In genomic region chr2:174590928-174591648, GRCh38 we compare ENCODE assay signal across 12 cellular contexts. TPM values are rescaled to one million over a fixed set of nuclear protein-coding genes. Genes with fewer than 3 reads are reported as not detected.
A peak's percentile ranks its signal among the peaks of the same experiment; 100 is the strongest.
DNase-seq lines count a peak whose midpoint lies in the region; ATAC-seq and TF ChIP-seq lines count a peak whose summit lies in the region.
"Had no signal": no experiment of that assay in that cellular context is flagged by ENCODE, and none has a peak within 500 bp of the region (broad histone marks: within the 10 kb centered on the region; RNA-seq: fewer than 3 reads in every experiment).

No MANE protein-coding gene starts in this region.

- peak overlapping the region; percentile 80 for H3K27ac Mint-ChIP-seq in activated naive CD4-positive, alpha-beta T cell treated with anti-CD3 and anti-CD28 coated beads, Interleukin-2, amount 10 ng/mL, durations not matched to agents 7 days and 5 days
- peak overlapping the region; percentile 93 for H3K27ac Mint-ChIP-seq in T-helper 17 cell

- H3K27ac ChIP-seq in tibial nerve (peak overlapping the region in 3 of 4 donors; percentile 39 to 83 (median 70)), esophagus squamous epithelium (peak overlapping the region in 1 of 4 donors; percentile 14), thyroid gland (no peak overlapping the region)

- intact Hi-C loops in esophagus squamous epithelium (cut with DNase I) (no loop called here), thyroid gland (cut with DNase I) (no loop called here)

- no peak for ATAC-seq in T-helper 17 cell

- no peaks in the 10 kb centered on the region for H3K9me3 Mint-ChIP-seq in activated naive CD4-positive, alpha-beta T cell treated with anti-CD3 and anti-CD28 coated beads, Interleukin-2, amount 10 ng/mL, durations not matched to agents 7 days and 5 days

- H3K36me3 Mint-ChIP-seq in activated naive CD4-positive, alpha-beta T cell treated with anti-CD3 and anti-CD28 coated beads, Interleukin-2, amount 10 ng/mL, durations not matched to agents 7 days and 5 days, result peaks cover 73% of the 10 kb centered on the region
- H3K36me3 Mint-ChIP-seq in T-helper 17 cell (ENCODE audit: low read depth), result peaks cover 8% of the 10 kb centered on the region

- WGBS in tibial nerve, 2 donors, result 55 to 57% methylated on average over 5 of the region's 5 CpGs
- 65 to 76% methylated on average over 5 of the region's 5 CpGs for WGBS in esophagus squamous epithelium, 2 donors
- WGBS in thyroid gland, 2 donors, result 81 to 92% methylated on average over 5 of the region's 5 CpGs

- no peaks in the 10 kb centered on the region for H3K36me3 ChIP-seq in tibial nerve
- no peaks in the 10 kb centered on the region for H3K36me3 ChIP-seq in esophagus squamous epithelium
- no peaks in the 10 kb centered on the region for H3K36me3 ChIP-seq in thyroid gland
- H3K36me3 ChIP-seq: BE2C had no signal

- H3K9me3 ChIP-seq in T-helper 17 cell (ENCODE audit: control insufficient read depth, low read length, poor library complexity, severe bottlenecking), result no peaks in the 10 kb centered on the region
- no peaks in the 10 kb centered on the region for H3K9me3 ChIP-seq in tibial nerve
- no peaks in the 10 kb centered on the region for H3K9me3 ChIP-seq in esophagus squamous epithelium
- H3K9me3 ChIP-seq in thyroid gland, result no peaks in the 10 kb centered on the region
- H3K9me3 ChIP-seq: BE2C had no signal

- TF ChIP-seq POLR2A in tibial nerve (IDR thresholded peaks at IDR 0.05) (no peak), esophagus squamous epithelium (IDR thresholded peaks at IDR 0.05) (no peak), thyroid gland (IDR thresholded peaks at IDR 0.05) (no peak)

- peaks cover 0 to 97% (median 49%) of the 10 kb centered on the region in 4 donors for H3K4me1 ChIP-seq in tibial nerve
- H3K4me1 ChIP-seq in esophagus squamous epithelium, result peaks cover 3 to 80% (median 5%) of the 10 kb centered on the region in 3 donors
- H3K4me1 ChIP-seq in thyroid gland, result peaks cover 7 to 40% of the 10 kb centered on the region in 2 donors

- H3K4me3 ChIP-seq in tibial nerve (no peak overlapping the region), esophagus squamous epithelium (no peak overlapping the region), thyroid gland (replicated peaks in 1 of 3) (no peak overlapping the region)
- H3K4me3 ChIP-seq: SK-N-MC had no signal

- CTCF ChIA-PET in activated naive CD4-positive, alpha-beta T cell treated with anti-CD3 and anti-CD28 coated beads, Interleukin-2, amount 10 ng/mL, durations not matched to agents 7 days and 5 days (lab: Charles Lee), result interaction anchor here (1.2 to 24.2 kb wide), 3 partner anchors 12 to 94 kb away, joined by 3 to 272 read pairs (median 25); no protein-coding TSS in a partner anchor

- H3K27me3 ChIP-seq in tibial nerve (no peaks in the 10 kb centered on the region), esophagus squamous epithelium (no peaks in the 10 kb centered on the region), thyroid gland (no peaks in the 10 kb centered on the region)
- H3K27me3 ChIP-seq: BE2C had no signal

- TF ChIP-seq EP300 in tibial nerve (IDR thresholded peaks at IDR 0.05), result no peak

- peak overlapping the region; percentile 24 for H3K4me3 Mint-ChIP-seq in activated naive CD4-positive, alpha-beta T cell treated with anti-CD3 and anti-CD28 coated beads, Interleukin-2, amount 10 ng/mL, durations not matched to agents 7 days and 5 days
- peak overlapping the region; percentile 83 for H3K4me3 Mint-ChIP-seq in T-helper 17 cell

- no peak for DNase-seq in activated naive CD4-positive, alpha-beta T cell treated with anti-CD3 and anti-CD28 coated beads, Interleukin-2, amount 10 ng/mL, durations not matched to agents 7 days and 5 days
- DNase-seq in activated naive CD4-positive, alpha-beta T cell treated with Interleukin-2 at 50 U/mL for 16 hours, result no peak
- DNase-seq in T-helper 17 cell (no peak), fibroblast of gingiva (ENCODE audit: low read depth) (peak; percentile 37), tibial nerve (ENCODE audit: low spot score in 2 of 2) (no peak), esophagus squamous epithelium (lab: John Stamatoyannopoulos, UW) (no peak), SKM-1 treated with dmso at 0.1 percent for 144 hours (lab: John Stamatoyannopoulos, UW; ENCODE audit: unreplicated experiment) (no peak), thyroid gland (no peak)
- DNase-seq: activated gamma-delta T cell, BE2C, NCI-H345 had no signal

- H3K4me1 Mint-ChIP-seq in activated naive CD4-positive, alpha-beta T cell treated with anti-CD3 and anti-CD28 coated beads, Interleukin-2, amount 10 ng/mL, durations not matched to agents 7 days and 5 days, result peaks cover 65% of the 10 kb centered on the region
- H3K4me1 Mint-ChIP-seq in T-helper 17 cell, result peaks cover 63% of the 10 kb centered on the region

- H3K27me3 Mint-ChIP-seq in activated naive CD4-positive, alpha-beta T cell treated with anti-CD3 and anti-CD28 coated beads, Interleukin-2, amount 10 ng/mL, durations not matched to agents 7 days and 5 days, result no peaks in the 10 kb centered on the region
- no peaks in the 10 kb centered on the region for H3K27me3 Mint-ChIP-seq in T-helper 17 cell

- no peak for TF ChIP-seq CTCF in tibial nerve (IDR thresholded peaks at IDR 0.05)
- TF ChIP-seq CTCF in esophagus squamous epithelium (IDR thresholded peaks at IDR 0.05), result no peak
- no peak for TF ChIP-seq CTCF in thyroid gland (IDR thresholded peaks at IDR 0.05)

RNA-seq across cellular contexts. Expression of gene WIPF1, which starts 6.5 kb away (rescaled TPM):
- total RNA-seq in T-helper 17 cell (100 to 1,000 TPM; 368 to 424 TPM), tibial nerve (10 to 100 TPM; 43.2 to 63.8 (median 52.9) TPM), esophagus squamous epithelium (10 to 100 TPM in 1 of 4 donors, 1 to 10 TPM in 3; 2.2 to 17.5 (median 6.0) TPM), thyroid gland (10 to 100 TPM; 15.2 to 32.7 (median 21.3) TPM)

Comparison
In these comparisons a context has a peak if more than half of its experiments do, and no peak if none do; other contexts are left out.
1. H3K27ac ChIP-seq: peak in tibial nerve (3 of 4); none in thyroid gland (0 of 3).
2. RNA of gene WIPF1, which starts 6.5 kb away (total RNA-seq): 368 to 424 TPM in T-helper 17 cell; 43.2 to 63.8 TPM in tibial nerve, 15.2 to 32.7 TPM in thyroid gland and 2.2 to 17.5 TPM in esophagus squamous epithelium; every median in the first group is over 4 times any median in the second.